Comparison of ENCODE assay signal across 19 cellular contexts in genomic region chr7:103865442-103865841, GRCh38.
A peak's percentile ranks its signal among the peaks of the same experiment; 100 is the strongest.
DNase-seq lines count a peak whose midpoint lies in the region; ATAC-seq, FAIRE-seq and TF ChIP-seq lines count a peak whose summit lies in the region.
"Had no signal": no experiment of that assay in that cellular context is flagged by ENCODE, and none has a peak within 500 bp of the region (broad histone marks: within the 10 kb centered on the region; RNA-seq: fewer than 3 reads in every experiment).

No MANE protein-coding gene starts in this region.

- no peak overlapping the region for H3K9ac ChIP-seq in GM12878 (ENCODE audit: control insufficient read depth, insufficient read depth, low read length)
- H3K9ac ChIP-seq: BLaER1 treated with 17β-estradiol and CSF1 and Interleukin-3, amounts not matched to agents 10 nM and 100 nM had no signal

- FAIRE-seq in GM12878 (lab: Jason Lieb, UNC) = no peak
- FAIRE-seq: A204.1, D721Med, GM12891, GM19239 had no signal

- no peaks in the 10 kb centered on the region for H3K4me1 ChIP-seq in GM12878 (ENCODE audit: control insufficient read depth, insufficient read depth, low read length)
- no peaks in the 10 kb centered on the region for H3K4me1 ChIP-seq in gastrocnemius medialis
- H3K4me1 ChIP-seq: Caco-2 had no signal

- CTCF ChIA-PET in GM12878 (lab: Yijun Ruan, JAX) = no interaction called here

- TF ChIP-seq POLR2A in GM12878 (IDR thresholded peaks at IDR 0.05; ENCODE audit: low read depth, low read length) (no peak), gastrocnemius medialis (IDR thresholded peaks at IDR 0.05) (no peak)

- no peaks in the 10 kb centered on the region for H4K20me1 ChIP-seq in GM12878 (ENCODE audit: control insufficient read depth, insufficient read depth)
- H4K20me1 ChIP-seq: BLaER1 treated with 17β-estradiol and CSF1 and Interleukin-3, amounts not matched to agents 10 nM and 100 nM had no signal

- no peak overlapping the region for H3K27ac ChIP-seq in GM12878 (ENCODE audit: control insufficient read depth, insufficient read depth)
- H3K27ac ChIP-seq in gastrocnemius medialis = no peak overlapping the region
- H3K27ac ChIP-seq: BLaER1 treated with 17β-estradiol and CSF1 and Interleukin-3, amounts not matched to agents 10 nM and 100 nM; C4-2B had no signal

- H3K27me3 ChIP-seq in GM12878 (replicated peaks in 1 of 2; ENCODE audit: control insufficient read depth in 2 of 2, insufficient read depth in 2 of 2, low read length in 1 of 2) (no peaks in the 10 kb centered on the region), gastrocnemius medialis (no peaks in the 10 kb centered on the region)
- H3K27me3 ChIP-seq: BLaER1 treated with 17β-estradiol and CSF1 and Interleukin-3, amounts not matched to agents 10 nM and 100 nM had no signal

- TF ChIP-seq EP300 in GM12878 (IDR thresholded peaks at IDR 0.05; ENCODE audit: borderline replicate concordance in 1 of 2, control insufficient read depth in 1 of 2, low read depth in 2 of 2, low read length in 2 of 2) = no peak

- WGBS in GM12878 (ENCODE audit: insufficient coverage, insufficient replicate concordance, low lambda C conversion rate, missing lambda C conversion rate) = 19% methylated on average over 5 of the region's 5 CpGs

- in situ Hi-C loops in G401 (cut with HindIII; ENCODE audit: low sequenced_read_pairs) (no loop called here), GM12878 (cut with MboI) (no loop called here), gastrocnemius medialis (cut with MboI; ENCODE audit: low sequenced_read_pairs in 4 of 4) (no loop called here)

- ATAC-seq in GM12878 = no peak
- no peak for ATAC-seq in gastrocnemius medialis
- ATAC-seq: CD8-positive, alpha-beta T cell had no signal

- POLR2A ChIA-PET in GM12878 (lab: Charles Lee) = no interaction called here

- intact Hi-C loops in GM12878 (cut with micrococcal nuclease; ENCODE audit: unreplicated experiment) (no loop called here), gastrocnemius medialis (cut with DNase I; ENCODE audit: low total_unique reads) (no loop called here)

- DNase-seq in G401 (ENCODE audit: low spot score) (peak; percentile 28), GM12878 (ENCODE audit: low read depth, low spot score) (no peak), nucleus accumbens (lab: John Stamatoyannopoulos, UW) (no peak), gastrocnemius medialis (no peak)
- DNase-seq in activated CD4-positive, alpha-beta T cell treated with anti-CD3 and anti-CD28 coated beads, Interleukin-2, amount 50 U/mL, for 4 hours = no peak
- DNase-seq: 8988T; AML-193; Caco-2; Calu3; CD4-positive, alpha-beta T cell; CD8-positive, alpha-beta T cell; DMS79 treated with DMSO at 0.1 percent for 48 hours; GDM1 had no signal

- H2AFZ ChIP-seq in GM12878 (ENCODE audit: control insufficient read depth, low read depth, low read length) = no peak overlapping the region

- BruUV-seq in GM12878 (replicated peaks; lab: Mats Ljungman, UMichigan) = no TSS peak

- TF ChIP-seq RAD21 in GM12878 (IDR thresholded peaks at IDR 0.05; ENCODE audit: insufficient read depth, low read depth, low read length) = no peak

- H3K79me2 ChIP-seq in GM12878 (ENCODE audit: control insufficient read depth, insufficient read depth, low read length) = no peaks in the 10 kb centered on the region

- H3K4me3 ChIP-seq in GM12878 (no peak overlapping the region), gastrocnemius medialis (no peak overlapping the region)
- H3K4me3 ChIP-seq: BLaER1 treated with 17β-estradiol and CSF1 and Interleukin-3, amounts not matched to agents 10 nM and 100 nM had no signal

- RAD21 ChIA-PET in GM12878 (lab: Charles Lee; ENCODE audit: unreplicated experiment) = no interaction called here

- H3K36me3 ChIP-seq in GM12878 (ENCODE audit: control insufficient read depth in 2 of 2, insufficient read depth in 2 of 2, low read length in 1 of 2) (no peaks in the 10 kb centered on the region), gastrocnemius medialis (no peaks in the 10 kb centered on the region)
- H3K36me3 ChIP-seq: BLaER1 treated with 17β-estradiol and CSF1 and Interleukin-3, amounts not matched to agents 10 nM and 100 nM had no signal

- H3K4me2 ChIP-seq in GM12878 (ENCODE audit: control insufficient read depth, insufficient read depth) = no peak overlapping the region
- H3K4me2 ChIP-seq: BLaER1 treated with 17β-estradiol and CSF1 and Interleukin-3, amounts not matched to agents 10 nM and 100 nM had no signal

- TF ChIP-seq CTCF in GM12878 (IDR thresholded peaks at IDR 0.05 in 2 of 3, conservative IDR thresholded peaks at IDR 0.05 in 1 of 3; ENCODE audit: control insufficient read depth in 2 of 3, extremely low read depth in 1 of 3, insufficient read depth in 1 of 3, low read depth in 3 of 3, low read length in 3 of 3) (no peak), gastrocnemius medialis (IDR thresholded peaks at IDR 0.05 in 4 of 5, conservative IDR thresholded peaks at IDR 0.05 in 1 of 5) (no peak)

- H3K9me3 ChIP-seq in GM12878 (replicated peaks; ENCODE audit: control insufficient read depth, insufficient read depth, low read length) (no peaks in the 10 kb centered on the region), gastrocnemius medialis (no peaks in the 10 kb centered on the region)
- H3K9me3 ChIP-seq: BLaER1 treated with 17β-estradiol and CSF1 and Interleukin-3, amounts not matched to agents 10 nM and 100 nM; Caco-2 had no signal

- SMC1A ChIA-PET in GM12878 (lab: Charles Lee; ENCODE audit: uncharacterized antibody, unreplicated experiment) = no interaction called here

TF ChIP-seq in GM12878, 131 proteins besides CTCF, POLR2A, EP300 and RAD21:
- TF ChIP-seq RAD51 (IDR thresholded peaks at IDR 0.05) (peak; percentile 30; the same call in 1 of the 2 replicates), FOS (IDR thresholded peaks at IDR 0.05; ENCODE audit: borderline replicate concordance, extremely low read depth, insufficient read length) (no peak)
